23 cellular contexts compared by ENCODE assay signal in genomic region chr20:46205349-46205748, GRCh38.
DNase-seq lines count a peak whose midpoint lies in the region; ATAC-seq, FAIRE-seq and TF ChIP-seq lines count a peak whose summit lies in the region.
"Had no signal": no experiment of that assay in that cellular context is flagged by ENCODE, and none has a peak within 500 bp of the region (broad histone marks: within the 10 kb centered on the region; RNA-seq: fewer than 3 reads in every experiment).

No MANE protein-coding gene starts in this region.

- CTCF ChIA-PET in K562 (lab: Yijun Ruan, JAX; ENCODE audit: low intra/inter-chr PET ratio) = no interaction called here

- no peaks in the 10 kb centered on the region for H3K9me1 ChIP-seq in K562 (ENCODE audit: control insufficient read depth, insufficient read depth, low read length)

- H3K4me3 ChIP-seq in K562 (no peak overlapping the region), dorsolateral prefrontal cortex (no peak overlapping the region), MM.1S (ENCODE audit: low read length) (no peak overlapping the region)
- H3K4me3 ChIP-seq: esophagus muscularis mucosa, gastroesophageal sphincter, lung, tibial nerve had no signal

- peaks cover 27 to 41% of the 10 kb centered on the region in 2 experiments for H3K27me3 ChIP-seq in K562 (ENCODE audit: control insufficient read depth in 2 of 2, insufficient read depth in 2 of 2, low read length in 2 of 2)
- peaks cover 0 to 7% (median 0%) of the 10 kb centered on the region in 45 donors for H3K27me3 ChIP-seq in dorsolateral prefrontal cortex
- peaks cover 70% of the 10 kb centered on the region for H3K27me3 ChIP-seq in MM.1S (replicated peaks; ENCODE audit: insufficient read depth, low read length)

- H3K27ac ChIP-seq in K562 (ENCODE audit: extremely low read depth, low read depth, low read length) (no peak overlapping the region), dorsolateral prefrontal cortex (peak overlapping the region in 3 of 59 donors; percentile 26 to 63 (median 38)), MM.1S (ENCODE audit: low read length) (no peak overlapping the region)
- H3K27ac ChIP-seq: esophagus muscularis mucosa, gastroesophageal sphincter had no signal

- no peak overlapping the region for H3K4me3 Mint-ChIP-seq in stimulated activated effector memory CD8-positive, alpha-beta T cell treated with anti-CD3 and anti-CD28 coated beads, Interleukin-12 subunit alpha, Interleukin-12 subunit beta, amount 100 ng/mL, for 72 hours
- H3K4me3 Mint-ChIP-seq: activated naive CD8-positive, alpha-beta T cell treated with anti-CD3 and anti-CD28 coated beads, Interleukin-2, amount 50 U/mL, for 24 hours; stimulated activated naive CD8-positive, alpha-beta T cell treated with anti-CD3 and anti-CD28 coated beads, Interleukin-15, Interleukin-2, amounts not matched to agents 100 ng/mL and 50 ng/mL, for 24 hours had no signal

- H3K9me3 ChIP-seq in K562 (replicated peaks; ENCODE audit: control insufficient read depth, insufficient read depth, low read depth, low read length) = no peaks in the 10 kb centered on the region
- H3K9me3 ChIP-seq in MM.1S (replicated peaks; ENCODE audit: insufficient read depth, low read length) = no peaks in the 10 kb centered on the region
- H3K9me3 ChIP-seq: esophagus muscularis mucosa, gastroesophageal sphincter, tibial nerve had no signal

- intact Hi-C loops in K562 (cut with micrococcal nuclease) (no loop called here), dorsolateral prefrontal cortex (cut with DNase I) (no loop called here)

- WGBS in K562 (ENCODE audit: insufficient coverage, low coverage, missing lambda C conversion rate) = 11% methylated on average over 3 of the region's 3 CpGs

- TF ChIP-seq CTCF in K562 (IDR thresholded peaks at IDR 0.05 in 2 of 3, conservative IDR thresholded peaks at IDR 0.05 in 1 of 3; ENCODE audit: insufficient read depth in 2 of 3, low read depth in 1 of 3, low read length in 3 of 3) (no peak), dorsolateral prefrontal cortex (IDR thresholded peaks at IDR 0.05 in 54 of 56, conservative IDR thresholded peaks at IDR 0.05 in 2 of 56; ENCODE audit: low read depth in 1 of 56, partially characterized antibody in 56 of 56) (no peak), MM.1S (IDR thresholded peaks at IDR 0.05; ENCODE audit: low read length) (no peak)

- TF ChIP-seq EP300 in K562 (IDR thresholded peaks at IDR 0.05; ENCODE audit: low read length) = no peak

- H3K4me2 ChIP-seq in K562 (ENCODE audit: insufficient read depth, low read length) (no peak overlapping the region; the same call in 1 of the 2 replicates), MM.1S (ENCODE audit: low read depth, low read length) (no peak overlapping the region)

- no peak overlapping the region for H3K27ac Mint-ChIP-seq in stimulated activated effector memory CD8-positive, alpha-beta T cell treated with anti-CD3 and anti-CD28 coated beads, Interleukin-12 subunit alpha, Interleukin-12 subunit beta, amount 100 ng/mL, for 72 hours
- H3K27ac Mint-ChIP-seq: activated naive CD8-positive, alpha-beta T cell treated with anti-CD3 and anti-CD28 coated beads, Interleukin-2, amount 50 U/mL, for 24 hours; stimulated activated naive CD8-positive, alpha-beta T cell treated with anti-CD3 and anti-CD28 coated beads, Interleukin-15, Interleukin-2, amounts not matched to agents 100 ng/mL and 50 ng/mL, for 24 hours had no signal

- BruUV-seq in K562 (replicated peaks; lab: Mats Ljungman, UMichigan) = no TSS peak

- H4K20me1 ChIP-seq in K562 (replicated peaks; ENCODE audit: control insufficient read depth, insufficient read depth, low read length) (peaks cover 11% of the 10 kb centered on the region; the same call in 1 of the 2 replicates), MM.1S (ENCODE audit: insufficient read depth, low read length) (no peaks in the 10 kb centered on the region)

- no peaks in the 10 kb centered on the region for H3K79me2 ChIP-seq in K562 (ENCODE audit: control insufficient read depth, insufficient read depth, low read length)
- no peaks in the 10 kb centered on the region for H3K79me2 ChIP-seq in MM.1S (ENCODE audit: low read length)

- no peak for TF ChIP-seq RAD21 in K562 (CRISPR knock-in tag; conservative IDR thresholded peaks at IDR 0.05 in 1 of 2, IDR thresholded peaks at IDR 0.05 in 1 of 2)

- H3K4me1 ChIP-seq in K562 (replicated peaks in 1 of 2; ENCODE audit: control insufficient read depth in 2 of 2, insufficient read depth in 2 of 2, low read length in 2 of 2) (peaks cover 27 to 31% of the 10 kb centered on the region in 2 experiments), MM.1S (ENCODE audit: low read length) (peaks cover 12% of the 10 kb centered on the region)

- H3K9me3 Mint-ChIP-seq in stimulated activated effector memory CD8-positive, alpha-beta T cell treated with anti-CD3 and anti-CD28 coated beads, Interleukin-12 subunit alpha, Interleukin-12 subunit beta, amount 100 ng/mL, for 72 hours = no peaks in the 10 kb centered on the region
- H3K9me3 Mint-ChIP-seq: activated naive CD8-positive, alpha-beta T cell treated with anti-CD3 and anti-CD28 coated beads, Interleukin-2, amount 50 U/mL, for 24 hours; effector memory CD8-positive, alpha-beta T cell; stimulated activated naive CD8-positive, alpha-beta T cell treated with anti-CD3 and anti-CD28 coated beads, Interleukin-15, Interleukin-2, amounts not matched to agents 100 ng/mL and 50 ng/mL, for 24 hours had no signal

- no peak for FAIRE-seq in K562 (lab: Jason Lieb, UNC)
- FAIRE-seq: kidney had no signal

- ATAC-seq in K562 (0 out of 3 replicates have a peak, but pooled peaks have one; percentile 15), GM18861 (IDR thresholded peaks at IDR 0.05; ENCODE audit: unreplicated experiment) (no peak)
- peak; percentile 45 for ATAC-seq in stimulated activated effector memory CD8-positive, alpha-beta T cell treated with anti-CD3 and anti-CD28 coated beads, Interleukin-12 subunit alpha, Interleukin-12 subunit beta, amount 100 ng/mL, for 72 hours
- ATAC-seq: activated naive CD8-positive, alpha-beta T cell treated with anti-CD3 and anti-CD28 coated beads, Interleukin-2, amount 50 U/mL, for 24 hours had no signal

- no peak overlapping the region for H3K9ac ChIP-seq in K562 (ENCODE audit: insufficient read depth in 1 of 2, low read depth in 2 of 2, low read length in 2 of 2)
- no peak overlapping the region for H3K9ac ChIP-seq in MM.1S (ENCODE audit: low read length)

- H3K4me1 Mint-ChIP-seq in stimulated activated effector memory CD8-positive, alpha-beta T cell treated with anti-CD3 and anti-CD28 coated beads, Interleukin-12 subunit alpha, Interleukin-12 subunit beta, amount 100 ng/mL, for 72 hours = peaks cover 29% of the 10 kb centered on the region

- POLR2A ChIA-PET in K562 (lab: Yijun Ruan, JAX) = interaction anchor here (1.2 kb wide), 1 partner anchor 10 kb away, joined by 3 read pairs; no protein-coding TSS in a partner anchor

- in situ Hi-C loops in K562 (cut with MboI) = no loop called here

- H3K36me3 ChIP-seq in K562 (ENCODE audit: control insufficient read depth, insufficient read depth, low read length) = no peaks in the 10 kb centered on the region
- H3K36me3 ChIP-seq in MM.1S (replicated peaks; ENCODE audit: insufficient read depth, low read length) = no peaks in the 10 kb centered on the region
- H3K36me3 ChIP-seq: esophagus muscularis mucosa, gastroesophageal sphincter, tibial nerve had no signal

- H3K9me2 ChIP-seq in MM.1S (replicated peaks; ENCODE audit: insufficient read depth, low read length) = no peaks in the 10 kb centered on the region

- H2AFZ ChIP-seq in K562 (ENCODE audit: low read depth, low read length) (peak overlapping the region; percentile 64; the same call in 1 of the 2 replicates), MM.1S (ENCODE audit: low read length) (no peak overlapping the region)

- H3K36me3 Mint-ChIP-seq in stimulated activated effector memory CD8-positive, alpha-beta T cell treated with anti-CD3 and anti-CD28 coated beads, Interleukin-12 subunit alpha, Interleukin-12 subunit beta, amount 100 ng/mL, for 72 hours = no peaks in the 10 kb centered on the region

- no peaks in the 10 kb centered on the region for H3F3A ChIP-seq in MM.1S (ENCODE audit: insufficient read depth, low read length)

- peak; percentile 28 for DNase-seq in SKM-1 treated with dmso at 0.1 percent for 144 hours (lab: John Stamatoyannopoulos, UW; ENCODE audit: unreplicated experiment)
- DNase-seq in SKM-1 (lab: John Stamatoyannopoulos, UW; ENCODE audit: unreplicated experiment) = no peak
- peak; percentile 46 to 54 for DNase-seq in Kasumi-1 (lab: John Stamatoyannopoulos, UW)
- no peak for DNase-seq in K562 (ENCODE audit: extremely low read depth in 1 of 4, low spot score in 3 of 4)
- no peak for DNase-seq in stimulated activated effector memory CD8-positive, alpha-beta T cell treated with anti-CD3 and anti-CD28 coated beads, Interleukin-12 subunit alpha, Interleukin-12 subunit beta, amount 100 ng/mL, for 72 hours (ENCODE audit: low spot score in 2 of 2)
- no peak for DNase-seq in dorsolateral prefrontal cortex
- no peak for DNase-seq in MM.1S
- DNase-seq: activated CD4-positive, alpha-beta T cell treated with anti-CD3 and anti-CD28 coated beads for 48 hours; activated CD8-positive, alpha-beta memory T cell treated with anti-CD3 and anti-CD28 coated beads, Interleukin-2, amount 50 U/mL, for 4 hours; activated effector memory CD4-positive, alpha-beta T cell treated with Interleukin-2 at 50 U/mL for 16 hours; effector memory CD8-positive, alpha-beta T cell; GOT3; NCI-H1436 treated with DMSO at 0.1 percent for 48 hours; NCI-H524 treated with DMSO at 0.1 percent for 48 hours; stimulated activated CD4-positive, alpha-beta T cell treated with anti-CD3 and anti-CD28 coated beads, Interleukin-2, amount 100 ng/mL, for 48 hours had no signal

- no peak for TF ChIP-seq POLR2A in K562 (conservative IDR thresholded peaks at IDR 0.05)

TF ChIP-seq in K562, 482 proteins besides CTCF, POLR2A, EP300 and RAD21 (continues in another document):
- TF ChIP-seq TSC22D4 (tag; IDR thresholded peaks at IDR 0.05) (no peak), ZFP36 (IDR thresholded peaks at IDR 0.05; ENCODE audit: low read depth, low read length, partially characterized antibody) (no peak), DACH1 (IDR thresholded peaks at IDR 0.05; ENCODE audit: partially characterized antibody) (no peak), KAT8 (IDR thresholded peaks at IDR 0.05; ENCODE audit: low read depth) (no peak), MAFF (IDR thresholded peaks at IDR 0.05; ENCODE audit: low read length) (no peak), ZBTB8A (IDR thresholded peaks at IDR 0.05; ENCODE audit: partially characterized antibody) (no peak)

Comparison
In these comparisons a context has a peak if more than half of its experiments do, and no peak if none do; other contexts are left out.
1. DNase-seq: peak in SKM-1 treated with dmso at 0.1 percent for 144 hours (single experiment) and Kasumi-1 (2 of 2); none in SKM-1 (single experiment), K562 (0 of 4), stimulated activated effector memory CD8-positive, alpha-beta T cell treated with anti-CD3 and anti-CD28 coated beads, Interleukin-12 subunit alpha, Interleukin-12 subunit beta, amount 100 ng/mL, for 72 hours (0 of 2), dorsolateral prefrontal cortex (0 of 10) and MM.1S (single experiment).